ENCODE assay signal across 10 cellular contexts in the genomic region with DNA sequence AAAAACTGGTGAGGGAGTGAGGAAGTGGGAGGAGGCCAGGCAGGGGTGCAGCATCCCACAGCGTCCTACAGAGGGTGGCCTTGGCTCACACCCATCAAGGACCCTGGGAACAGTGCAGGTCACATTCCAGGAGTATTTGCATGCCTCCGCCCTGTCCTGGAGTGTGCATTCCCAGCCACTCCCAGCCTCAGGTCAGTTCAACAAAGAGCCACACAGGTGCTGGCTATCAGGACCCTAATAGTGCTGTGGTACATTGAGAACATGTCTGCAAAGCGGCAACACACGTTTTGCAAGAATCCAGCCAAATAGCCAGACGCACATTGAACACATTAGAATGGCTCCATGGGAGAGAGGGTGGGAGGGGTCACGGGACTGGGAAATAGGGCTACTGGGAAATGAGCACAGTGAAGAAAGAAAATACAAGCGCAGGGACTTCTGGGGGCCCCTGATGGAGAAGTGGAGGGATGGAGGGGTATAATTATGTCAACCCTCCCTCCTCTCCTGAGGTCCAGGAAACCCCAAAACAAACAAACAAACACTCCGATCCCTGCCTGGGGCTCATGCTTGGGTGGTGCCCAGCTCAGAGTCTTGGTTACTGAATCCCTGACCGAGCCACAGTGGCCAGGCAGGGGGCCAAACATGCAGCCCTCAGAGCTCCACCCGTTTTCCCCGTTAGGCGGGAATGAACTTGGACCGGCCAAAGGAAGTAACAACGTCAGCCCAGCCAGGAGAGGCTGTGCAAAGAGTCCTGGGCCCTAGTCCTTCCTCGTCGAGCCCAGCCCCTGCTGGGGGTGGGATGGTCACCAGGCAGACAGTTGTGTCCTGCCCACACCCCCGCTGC. TPM values are rescaled to one million over a fixed set of nuclear protein-coding genes. Genes with fewer than 3 reads are reported as not detected.
A peak's percentile ranks its signal among the peaks of the same experiment; 100 is the strongest.
DNase-seq lines count a peak whose midpoint lies in the region; ATAC-seq and TF ChIP-seq lines count a peak whose summit lies in the region.
"Had no signal": no experiment of that assay in that cellular context is flagged by ENCODE, and none has a peak within 500 bp of the region (broad histone marks: within the 10 kb centered on the region; RNA-seq: fewer than 3 reads in every experiment).

No MANE protein-coding gene starts in this region.

- peaks cover 77% of the 10 kb centered on the region for H3K4me1 Mint-ChIP-seq in neural progenitor cell

- H2AFZ ChIP-seq in PC-9 (no peak overlapping the region), neural progenitor cell (replicated peaks) (no peak overlapping the region)

- H3K27ac ChIP-seq in PC-9 (no peak overlapping the region), neural progenitor cell (no peak overlapping the region)

- H3K36me3 Mint-ChIP-seq in neural progenitor cell, result no peaks in the 10 kb centered on the region

- CTCF ChIA-PET in PC-9 (lab: Charles Lee), result no interaction called here

- H3K9me3 ChIP-seq in PC-9 (ENCODE audit: insufficient read depth, low read depth), result no peaks in the 10 kb centered on the region
- no peaks in the 10 kb centered on the region for H3K9me3 ChIP-seq in neural progenitor cell (ENCODE audit: low read depth)

- H3K4me3 Mint-ChIP-seq in neural progenitor cell, result peak overlapping the region; percentile 35

- TF ChIP-seq CTCF in AG10803 (conservative IDR thresholded peaks at IDR 0.05; ENCODE audit: low read length) (no peak; the same call in 1 of the 2 replicates), PC-9 (conservative IDR thresholded peaks at IDR 0.05) (no peak), fibroblast of the aortic adventitia (IDR thresholded peaks at IDR 0.05; ENCODE audit: insufficient read depth, low read length) (no peak), neural progenitor cell (IDR thresholded peaks at IDR 0.05) (peak; percentile 18)

- peaks cover 82% of the 10 kb centered on the region for H3K27me3 ChIP-seq in PC-9 (ENCODE audit: insufficient read depth, low read depth)
- H3K27me3 ChIP-seq in neural progenitor cell, result no peaks in the 10 kb centered on the region

- H3K4me2 ChIP-seq in PC-9 (no peak overlapping the region), neural progenitor cell (no peak overlapping the region)

- intact Hi-C loops in PC-9 (cut with micrococcal nuclease; ENCODE audit: unreplicated experiment), result loop anchor here (1.0 kb wide), 1 partner anchor 210 kb away; no protein-coding TSS in a partner anchor

- H3K27ac Mint-ChIP-seq in neural progenitor cell, result peak overlapping the region; percentile 50

- BruUV-seq in PC-9 (replicated peaks; lab: Mats Ljungman, UMichigan), result no TSS peak

- H3K9me3 Mint-ChIP-seq in neural progenitor cell, result peaks cover 6% of the 10 kb centered on the region

- H3K4me3 ChIP-seq in AG10803 (ENCODE audit: low read length), result no peak overlapping the region
- H3K4me3 ChIP-seq in PC-9, result no peak overlapping the region
- H3K4me3 ChIP-seq in fibroblast of the aortic adventitia (ENCODE audit: low read depth, low read length), result no peak overlapping the region
- no peak overlapping the region for H3K4me3 ChIP-seq in neural progenitor cell

- POLR2A ChIA-PET in PC-9 (lab: Charles Lee; ENCODE audit: unreplicated experiment), result no interaction called here

- peaks cover 16% of the 10 kb centered on the region for H3K27me3 Mint-ChIP-seq in neural progenitor cell (ENCODE audit: insufficient read depth, low read depth)

- H3K4me1 ChIP-seq in PC-9 (replicated peaks; ENCODE audit: insufficient read depth), result no peaks in the 10 kb centered on the region
- H3K4me1 ChIP-seq in neural progenitor cell, result peaks cover 8% of the 10 kb centered on the region

- H3K36me3 ChIP-seq in PC-9 (ENCODE audit: low read depth) (no peaks in the 10 kb centered on the region), neural progenitor cell (no peaks in the 10 kb centered on the region)

- H3K79me2 ChIP-seq in PC-9 (ENCODE audit: low read depth) (no peaks in the 10 kb centered on the region), neural progenitor cell (ENCODE audit: low read depth) (no peaks in the 10 kb centered on the region)

- no peaks in the 10 kb centered on the region for H3K9me2 ChIP-seq in PC-9 (ENCODE audit: insufficient read depth)

- ATAC-seq in GM19463 (IDR thresholded peaks at IDR 0.05; ENCODE audit: unreplicated experiment) (no peak), GM19395 (IDR thresholded peaks at IDR 0.05; ENCODE audit: unreplicated experiment) (no peak)

- no peaks in the 10 kb centered on the region for H4K20me1 ChIP-seq in PC-9 (ENCODE audit: insufficient read depth)
- H4K20me1 ChIP-seq in neural progenitor cell (ENCODE audit: low read depth), result no peaks in the 10 kb centered on the region

- H3K9ac ChIP-seq in neural progenitor cell, result no peak overlapping the region

- peak; percentile 76 for DNase-seq in AG10803 (ENCODE audit: low read depth)
- peak; percentile 44 to 64 for DNase-seq in PC-9
- DNase-seq in fibroblast of the aortic adventitia (ENCODE audit: low read depth), result peak; percentile 27
- DNase-seq in neural progenitor cell (ENCODE audit: low spot score), result peak; percentile 38
- no peak for DNase-seq in NCI-H510A treated with DMSO at 0.1 percent for 48 hours (lab: John Stamatoyannopoulos, UW)
- no peak for DNase-seq in DMS53 treated with DMSO at 0.1 percent for 48 hours (lab: John Stamatoyannopoulos, UW; ENCODE audit: unreplicated experiment)
- DNase-seq: Kasumi-1 had no signal

- no peaks in the 10 kb centered on the region for H3F3A ChIP-seq in PC-9 (ENCODE audit: insufficient read depth, low read depth)
- H3F3A ChIP-seq in neural progenitor cell (ENCODE audit: low read depth), result no peaks in the 10 kb centered on the region

RNA-seq across cellular contexts. Expression of a gene that starts 36.4 kb away (rescaled TPM):
- total RNA-seq in PC-9 (2021), result not detected in 2 replicates
- total RNA-seq in fibroblast of the aortic adventitia (ENCODE audit: low replicate concordance), result 0.54 TPM in 1 of 2 replicates, not detected in the other
- 0.09 TPM in 1 of 2 replicates, not detected in the other for total RNA-seq in neural progenitor cell (ENCODE audit: low replicate concordance)
- total RNA-seq: T-helper 2 cell treated with Interferon-gamma antibody and Interleukin-4, amounts not matched to agents 100 ng/mL and 5 ng/mL, for 36 hours had no signal

Comparison
In these comparisons a context has a peak if more than half of its experiments do, and no peak if none do; other contexts are left out.
1. DNase-seq: peak in AG10803 (single experiment), PC-9 (2 of 2), fibroblast of the aortic adventitia (single experiment) and neural progenitor cell (single experiment); none in NCI-H510A treated with DMSO at 0.1 percent for 48 hours (single experiment) and DMS53 treated with DMSO at 0.1 percent for 48 hours (single experiment).